Comparison of ENCODE assay signal across 3 cellular contexts in the genomic region with DNA sequence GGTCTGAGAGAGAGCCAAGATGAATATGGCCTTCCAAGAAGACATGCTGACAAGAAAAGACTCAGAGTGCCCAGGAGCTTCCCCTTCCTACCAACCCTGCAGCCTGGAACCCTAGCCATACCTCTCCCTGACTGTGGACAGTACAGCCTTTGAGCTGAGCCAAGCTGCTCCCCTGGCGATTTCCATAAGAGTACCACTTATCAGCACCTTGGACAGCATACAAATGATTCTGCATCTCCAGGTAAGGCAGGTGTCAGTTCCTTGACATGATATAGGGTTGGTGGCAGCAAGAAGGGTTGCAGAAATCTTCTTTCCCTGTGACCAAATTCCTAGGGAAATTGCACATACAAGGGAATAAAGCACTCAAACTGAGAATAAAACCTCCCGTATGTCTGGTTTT.
TF ChIP-seq lines count a peak whose summit lies in the region.

No MANE protein-coding gene starts in this region.

TF ChIP-seq in SK-N-SH, 30 proteins besides CTCF, POLR2A, EP300 and RAD21:
- TF ChIP-seq, protein P1, sequence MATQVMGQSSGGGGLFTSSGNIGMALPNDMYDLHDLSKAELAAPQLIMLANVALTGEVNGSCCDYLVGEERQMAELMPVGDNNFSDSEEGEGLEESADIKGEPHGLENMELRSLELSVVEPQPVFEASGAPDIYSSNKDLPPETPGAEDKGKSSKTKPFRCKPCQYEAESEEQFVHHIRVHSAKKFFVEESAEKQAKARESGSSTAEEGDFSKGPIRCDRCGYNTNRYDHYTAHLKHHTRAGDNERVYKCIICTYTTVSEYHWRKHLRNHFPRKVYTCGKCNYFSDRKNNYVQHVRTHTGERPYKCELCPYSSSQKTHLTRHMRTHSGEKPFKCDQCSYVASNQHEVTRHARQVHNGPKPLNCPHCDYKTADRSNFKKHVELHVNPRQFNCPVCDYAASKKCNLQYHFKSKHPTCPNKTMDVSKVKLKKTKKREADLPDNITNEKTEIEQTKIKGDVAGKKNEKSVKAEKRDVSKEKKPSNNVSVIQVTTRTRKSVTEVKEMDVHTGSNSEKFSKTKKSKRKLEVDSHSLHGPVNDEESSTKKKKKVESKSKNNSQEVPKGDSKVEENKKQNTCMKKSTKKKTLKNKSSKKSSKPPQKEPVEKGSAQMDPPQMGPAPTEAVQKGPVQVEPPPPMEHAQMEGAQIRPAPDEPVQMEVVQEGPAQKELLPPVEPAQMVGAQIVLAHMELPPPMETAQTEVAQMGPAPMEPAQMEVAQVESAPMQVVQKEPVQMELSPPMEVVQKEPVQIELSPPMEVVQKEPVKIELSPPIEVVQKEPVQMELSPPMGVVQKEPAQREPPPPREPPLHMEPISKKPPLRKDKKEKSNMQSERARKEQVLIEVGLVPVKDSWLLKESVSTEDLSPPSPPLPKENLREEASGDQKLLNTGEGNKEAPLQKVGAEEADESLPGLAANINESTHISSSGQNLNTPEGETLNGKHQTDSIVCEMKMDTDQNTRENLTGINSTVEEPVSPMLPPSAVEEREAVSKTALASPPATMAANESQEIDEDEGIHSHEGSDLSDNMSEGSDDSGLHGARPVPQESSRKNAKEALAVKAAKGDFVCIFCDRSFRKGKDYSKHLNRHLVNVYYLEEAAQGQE (IDR thresholded peaks at IDR 0.05; ENCODE audit: low read depth, low read length) = peak; percentile 93
- no peak for TF ChIP-seq USF2 (IDR thresholded peaks at IDR 0.05; ENCODE audit: borderline replicate concordance, low read depth, low read length)
- no peak for TF ChIP-seq FOXJ3 (CRISPR knock-in tag; IDR thresholded peaks at IDR 0.05)
- no peak for TF ChIP-seq SIN3A (IDR thresholded peaks at IDR 0.05; ENCODE audit: borderline replicate concordance, low read depth, low read length)
- TF ChIP-seq ZBTB33 (IDR thresholded peaks at IDR 0.05; ENCODE audit: borderline replicate concordance, low read depth) = no peak
- no peak for TF ChIP-seq EZH2phosphoT487 (IDR thresholded peaks at IDR 0.05; ENCODE audit: borderline replicate concordance, low read depth)
- TF ChIP-seq MEF2A (IDR thresholded peaks at IDR 0.05; ENCODE audit: borderline replicate concordance, low read depth) = no peak
- no peak for TF ChIP-seq MXI1 (IDR thresholded peaks at IDR 0.05; ENCODE audit: low read depth, low read length)
TF ChIP-seq in SK-N-SH: peak in this region for 1.

TF ChIP-seq in SK-N-SH treated with all-trans-retinoic acid at 6 μM for 48 hours, 23 proteins besides CTCF, POLR2A, EP300 and RAD21:
- TF ChIP-seq OSR1 (CRISPR knock-in tag; IDR thresholded peaks at IDR 0.05) = no peak

TF ChIP-seq in neural cell, 6 proteins besides CTCF, POLR2A, EP300 and RAD21:
- TF ChIP-seq TAF1 (IDR thresholded peaks at IDR 0.05; ENCODE audit: low read depth) (no peak), MXI1 (conservative IDR thresholded peaks at IDR 0.05; ENCODE audit: poor library complexity, severe bottlenecking) (no peak), POLR2AphosphoS5 (IDR thresholded peaks at IDR 0.05) (no peak), EZH2 (IDR thresholded peaks at IDR 0.05; ENCODE audit: borderline replicate concordance, insufficient read depth, low read length, poor library complexity, severe bottlenecking) (no peak), SMC3 (conservative IDR thresholded peaks at IDR 0.05; ENCODE audit: poor library complexity) (no peak)
- TF ChIP-seq, protein P1 (IDR thresholded peaks at IDR 0.05; ENCODE audit: borderline replicate concordance) = no peak
